11 cellular contexts compared by ENCODE assay signal in the genomic region with DNA sequence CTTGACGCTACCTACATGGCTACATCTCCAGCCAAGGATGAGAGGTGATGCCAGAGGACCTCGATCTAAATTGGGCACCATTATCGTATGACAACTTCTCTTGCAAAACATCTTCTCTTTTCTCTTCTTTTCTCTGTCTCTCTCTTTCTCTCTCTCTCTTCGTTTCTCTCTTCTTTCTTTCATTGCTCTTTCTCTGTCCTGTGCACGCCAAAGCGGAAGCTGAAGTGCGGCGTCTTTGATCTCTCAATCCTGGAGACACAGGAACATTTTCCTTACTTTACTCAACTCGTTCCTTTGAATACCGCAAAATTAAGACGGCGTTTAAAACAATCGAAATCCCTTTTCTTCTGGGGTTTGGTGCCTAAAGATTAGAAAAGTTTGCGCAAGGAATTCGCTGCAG.
DNase-seq lines count a peak whose midpoint lies in the region; ATAC-seq and TF ChIP-seq lines count a peak whose summit lies in the region.
"Had no signal": no experiment of that assay in that cellular context is flagged by ENCODE, and none has a peak within 500 bp of the region (broad histone marks: within the 10 kb centered on the region; RNA-seq: fewer than 3 reads in every experiment).

No MANE protein-coding gene starts in this region.

- no peak for ATAC-seq in activated naive CD8-positive, alpha-beta T cell treated with anti-CD3 and anti-CD28 coated beads, Interleukin-2, amount 50 U/mL, for 24 hours
- no peak for ATAC-seq in HG02938 (IDR thresholded peaks at IDR 0.05; ENCODE audit: unreplicated experiment)
- ATAC-seq: pancreas had no signal

- H2AFZ ChIP-seq in mesenchymal stem cell (ENCODE audit: low read depth, low read length), result no peak overlapping the region

- H3K23ac ChIP-seq in mesenchymal stem cell (ENCODE audit: low read length in 2 of 2), result no peak overlapping the region

- peak overlapping the region in 1 of 2 experiments; percentile 64 for H3K4me3 ChIP-seq in mesenchymal stem cell (ENCODE audit: insufficient read depth in 1 of 2, low read depth in 1 of 2, low read length in 2 of 2)
- H3K4me3 ChIP-seq: pancreas had no signal

- no peak overlapping the region for H2BK15ac ChIP-seq in mesenchymal stem cell (ENCODE audit: low read depth, poor library complexity, severe bottlenecking)

- H3K9me3 Mint-ChIP-seq in HFFc6, result no peaks in the 10 kb centered on the region
- no peaks in the 10 kb centered on the region for H3K9me3 Mint-ChIP-seq in activated naive CD8-positive, alpha-beta T cell treated with anti-CD3 and anti-CD28 coated beads, Interleukin-2, amount 50 U/mL, for 24 hours

- no peaks in the 10 kb centered on the region for H3K27me3 Mint-ChIP-seq in HFFc6 (ENCODE audit: insufficient read depth)
- H3K27me3 Mint-ChIP-seq in activated naive CD8-positive, alpha-beta T cell treated with anti-CD3 and anti-CD28 coated beads, Interleukin-2, amount 50 U/mL, for 24 hours, result no peaks in the 10 kb centered on the region

- H3K4me3 Mint-ChIP-seq in HFFc6, result peak overlapping the region; percentile 96
- peak overlapping the region; percentile 94 for H3K4me3 Mint-ChIP-seq in activated naive CD8-positive, alpha-beta T cell treated with anti-CD3 and anti-CD28 coated beads, Interleukin-2, amount 50 U/mL, for 24 hours

- H2AK5ac ChIP-seq in mesenchymal stem cell (ENCODE audit: low read length, severe bottlenecking), result no peak overlapping the region

- H3K36me3 Mint-ChIP-seq in HFFc6 (ENCODE audit: low read depth), result peaks cover 6% of the 10 kb centered on the region; the same call in 1 of the 2 replicates
- H3K36me3 Mint-ChIP-seq in activated naive CD8-positive, alpha-beta T cell treated with anti-CD3 and anti-CD28 coated beads, Interleukin-2, amount 50 U/mL, for 24 hours (ENCODE audit: low read depth), result peaks cover 15% of the 10 kb centered on the region

- H3K9me3 ChIP-seq in mesenchymal stem cell (ENCODE audit: control insufficient read depth, low read length), result no peaks in the 10 kb centered on the region
- H3K9me3 ChIP-seq: pancreas, stomach had no signal

- no peaks in the 10 kb centered on the region for H3K4me1 ChIP-seq in mesenchymal stem cell (ENCODE audit: control insufficient read depth, insufficient read depth, low read depth, low read length)
- H3K4me1 ChIP-seq: pancreas had no signal

- WGBS in mesenchymal stem cell, result 0% methylated on average over 8 of the region's 15 CpGs

- no peak overlapping the region for H3K14ac ChIP-seq in mesenchymal stem cell (ENCODE audit: low read length in 2 of 2)

- peak overlapping the region in 1 of 2 experiments; percentile 62 for H3K18ac ChIP-seq in mesenchymal stem cell (ENCODE audit: low read depth in 1 of 2, low read length in 2 of 2)

- H2BK12ac ChIP-seq in mesenchymal stem cell (ENCODE audit: low read length in 2 of 2), result no peak overlapping the region

- H2BK5ac ChIP-seq in mesenchymal stem cell (ENCODE audit: low read depth, low read length, poor library complexity, severe bottlenecking), result no peak overlapping the region

- H3K27ac ChIP-seq in mesenchymal stem cell (ENCODE audit: low read length, poor library complexity, severe bottlenecking), result peak overlapping the region; percentile 83
- H3K27ac ChIP-seq: pancreas had no signal

- peaks cover 38% of the 10 kb centered on the region for H3K4me1 Mint-ChIP-seq in HFFc6 (ENCODE audit: low read depth)
- peaks cover 37% of the 10 kb centered on the region for H3K4me1 Mint-ChIP-seq in activated naive CD8-positive, alpha-beta T cell treated with anti-CD3 and anti-CD28 coated beads, Interleukin-2, amount 50 U/mL, for 24 hours

- H4K8ac ChIP-seq in mesenchymal stem cell (ENCODE audit: low read length), result no peak overlapping the region

- TF ChIP-seq CTCF in HFFc6 (IDR thresholded peaks at IDR 0.05), result no peak

- H3K4me2 ChIP-seq in mesenchymal stem cell (ENCODE audit: low read length, poor library complexity, severe bottlenecking), result peak overlapping the region; percentile 51

- H3K36me3 ChIP-seq in mesenchymal stem cell (ENCODE audit: control insufficient read depth in 1 of 2, insufficient read depth in 2 of 2, low read depth in 1 of 2, low read length in 2 of 2), result no peaks in the 10 kb centered on the region
- H3K36me3 ChIP-seq: pancreas, stomach had no signal

- DNase-seq in CMK (ENCODE audit: low read depth) (peak; percentile 5), HFFc6 (no peak), mesenchymal stem cell (no peak), DMS114 treated with DMSO at 0.1 percent for 48 hours (lab: John Stamatoyannopoulos, UW; ENCODE audit: unreplicated experiment) (no peak), COLO829 (ENCODE audit: low spot score) (no peak)
- no peak for DNase-seq in activated naive CD8-positive, alpha-beta T cell treated with anti-CD3 and anti-CD28 coated beads, Interleukin-2, amount 50 U/mL, for 24 hours
- no peak for DNase-seq in activated effector memory CD4-positive, alpha-beta T cell treated with anti-CD3 and anti-CD28 coated beads, Interleukin-2, amount 50 U/mL, for 16 hours
- DNase-seq: NCI-H774, stomach had no signal

- no peak overlapping the region for H2BK120ac ChIP-seq in mesenchymal stem cell (ENCODE audit: low read depth, low read length)

- no peaks in the 10 kb centered on the region for H3K79me1 ChIP-seq in mesenchymal stem cell (replicated peaks; ENCODE audit: low read length, poor library complexity, severe bottlenecking)

- H3K27ac Mint-ChIP-seq in HFFc6, result peak overlapping the region; percentile 98
- peak overlapping the region; percentile 99 for H3K27ac Mint-ChIP-seq in activated naive CD8-positive, alpha-beta T cell treated with anti-CD3 and anti-CD28 coated beads, Interleukin-2, amount 50 U/mL, for 24 hours

- no peaks in the 10 kb centered on the region for H3K27me3 ChIP-seq in mesenchymal stem cell (ENCODE audit: control insufficient read depth in 1 of 2, insufficient read depth in 1 of 2, low read length in 2 of 2)
- H3K27me3 ChIP-seq: pancreas, stomach had no signal

- no peak overlapping the region for H3K9ac ChIP-seq in mesenchymal stem cell (ENCODE audit: low read length)

- H4K91ac ChIP-seq in mesenchymal stem cell (ENCODE audit: low read length), result no peak overlapping the region

- peak overlapping the region in 1 of 2 experiments; percentile 47 for H3K4ac ChIP-seq in mesenchymal stem cell (ENCODE audit: low read depth in 1 of 2, low read length in 2 of 2)
